In genomic region chr19:34220472-34221063, GRCh38 we compare ENCODE assay signal across 8 cellular contexts. TPM values are rescaled to one million over a fixed set of nuclear protein-coding genes. Genes with fewer than 3 reads are reported as not detected.
DNase-seq lines count a peak whose midpoint lies in the region; ATAC-seq and TF ChIP-seq lines count a peak whose summit lies in the region.

No MANE protein-coding gene starts in this region.

- H3K27me3 Mint-ChIP-seq in CD8-positive, alpha-beta memory T cell: no peaks in the 10 kb centered on the region

- no peaks in the 10 kb centered on the region for H3K9me3 Mint-ChIP-seq in CD8-positive, alpha-beta memory T cell

- H3K4me1 ChIP-seq in CD8-positive, alpha-beta memory T cell (ENCODE audit: insufficient read depth, low read length): peaks cover 25% of the 10 kb centered on the region
- H3K4me1 ChIP-seq in OCI-LY7 (ENCODE audit: insufficient read depth, low read length, poor library complexity, severe bottlenecking) (no peaks in the 10 kb centered on the region), osteoblast (ENCODE audit: insufficient read depth, low read length) (peaks cover 28% of the 10 kb centered on the region)

- intact Hi-C loops in OCI-LY7 (cut with micrococcal nuclease; ENCODE audit: unreplicated experiment): loop anchor here (1.0 to 10.0 kb wide), 2 partner anchors 45 to 96 kb away; no protein-coding TSS in a partner anchor

- H3K4me2 ChIP-seq in OCI-LY7 (ENCODE audit: low read length) (no peak overlapping the region), osteoblast (ENCODE audit: insufficient read depth, low read length) (no peak overlapping the region)

- H4K20me1 ChIP-seq in OCI-LY7 (ENCODE audit: insufficient read depth, low read length): no peaks in the 10 kb centered on the region
- peaks cover 46% of the 10 kb centered on the region for H4K20me1 ChIP-seq in osteoblast (ENCODE audit: insufficient read depth, low read length)

- peaks cover 11 to 72% (median 30%) of the 10 kb centered on the region in 3 donors for H3K36me3 Mint-ChIP-seq in CD8-positive, alpha-beta memory T cell

- H3K36me3 ChIP-seq in CD8-positive, alpha-beta memory T cell (ENCODE audit: insufficient read depth, low read length): peaks cover 44% of the 10 kb centered on the region
- H3K36me3 ChIP-seq in OCI-LY7 (ENCODE audit: insufficient read depth, low read length) (peaks cover 92% of the 10 kb centered on the region), osteoblast (ENCODE audit: insufficient read depth, low read length) (peaks cover 60% of the 10 kb centered on the region)

- DNase-seq in CD8-positive, alpha-beta memory T cell: peak; percentile 33 to 63 (median 43)
- peak; percentile 42 for DNase-seq in HuH-7.5 (ENCODE audit: low spot score)
- peak; percentile 73 for DNase-seq in OCI-LY7 (ENCODE audit: low spot score)
- peak; percentile 42 for DNase-seq in activated T-cell treated with anti-CD3 and anti-CD28 coated beads, Interleukin-2, amount 50 U/mL, for 1 hour
- DNase-seq in fibroblast of peridontal ligament (ENCODE audit: extremely low read depth): peak; percentile 76
- DNase-seq in osteoblast (ENCODE audit: insufficient read length, low spot score, missing footprints): no peak

- CTCF ChIA-PET in CD8-positive, alpha-beta memory T cell (lab: Charles Lee): interaction anchor here (0.7 to 1.1 kb wide), 2 partner anchors 36 to 182 kb away, joined by 3 read pairs; no protein-coding TSS in a partner anchor
- CTCF ChIA-PET in OCI-LY7 (lab: Charles Lee; ENCODE audit: unreplicated experiment): no interaction called here

- peaks cover 8% of the 10 kb centered on the region; the same call in 1 of the 2 replicates for H3K79me2 ChIP-seq in OCI-LY7 (ENCODE audit: insufficient read depth, low read depth, low read length)
- H3K79me2 ChIP-seq in osteoblast (ENCODE audit: insufficient read depth, low read length): peaks cover 34% of the 10 kb centered on the region

- no peak overlapping the region for H2AFZ ChIP-seq in OCI-LY7 (ENCODE audit: low read length)
- H2AFZ ChIP-seq in osteoblast (ENCODE audit: low read length): no peak overlapping the region

- no peak for ATAC-seq in GM21786 (IDR thresholded peaks at IDR 0.05; ENCODE audit: unreplicated experiment)
- no peak for ATAC-seq in HG02610 (IDR thresholded peaks at IDR 0.05; ENCODE audit: unreplicated experiment)

- POLR2A ChIA-PET in CD8-positive, alpha-beta memory T cell (lab: Charles Lee): no interaction called here
- POLR2A ChIA-PET in OCI-LY7 (lab: Charles Lee): no interaction called here

- no peak overlapping the region for H3K4me3 Mint-ChIP-seq in CD8-positive, alpha-beta memory T cell

- H3K4me1 Mint-ChIP-seq in CD8-positive, alpha-beta memory T cell: peaks cover 45 to 69% (median 69%) of the 10 kb centered on the region in 3 donors

- no peak overlapping the region for H3K27ac ChIP-seq in CD8-positive, alpha-beta memory T cell (ENCODE audit: low read depth, low read length)
- no peak overlapping the region for H3K27ac ChIP-seq in OCI-LY7 (ENCODE audit: low read depth, low read length, poor library complexity, severe bottlenecking)
- H3K27ac ChIP-seq in osteoblast (ENCODE audit: low read depth, low read length): no peak overlapping the region

- H3K9me2 ChIP-seq in OCI-LY7 (ENCODE audit: insufficient read depth, low read length): no peaks in the 10 kb centered on the region

- H3K9me3 ChIP-seq in CD8-positive, alpha-beta memory T cell (ENCODE audit: low read length): no peaks in the 10 kb centered on the region
- no peaks in the 10 kb centered on the region for H3K9me3 ChIP-seq in OCI-LY7 (ENCODE audit: low read length)
- H3K9me3 ChIP-seq in osteoblast (ENCODE audit: low read depth, low read length): no peaks in the 10 kb centered on the region

- no peaks in the 10 kb centered on the region for H3K27me3 ChIP-seq in CD8-positive, alpha-beta memory T cell (ENCODE audit: insufficient read depth, low read length, poor library complexity, severe bottlenecking)
- no peaks in the 10 kb centered on the region for H3K27me3 ChIP-seq in osteoblast (ENCODE audit: insufficient read depth, low read length)

- BruUV-seq in OCI-LY7 (replicated peaks; lab: Mats Ljungman, UMichigan): no TSS peak

- TF ChIP-seq CTCF in OCI-LY7 (conservative IDR thresholded peaks at IDR 0.05; ENCODE audit: low read length) (peak; percentile 97), osteoblast (IDR thresholded peaks at IDR 0.05; ENCODE audit: extremely low read depth, low read depth, low read length) (peak; percentile 85)

- peak overlapping the region in 5 of 8 donors; percentile 8 to 73 (median 60) for H3K27ac Mint-ChIP-seq in CD8-positive, alpha-beta memory T cell

- H3K4me3 ChIP-seq in CD8-positive, alpha-beta memory T cell (ENCODE audit: low read length): no peak overlapping the region
- H3K4me3 ChIP-seq in OCI-LY7 (ENCODE audit: low read depth, low read length, poor library complexity, severe bottlenecking) (no peak overlapping the region), osteoblast (ENCODE audit: insufficient read depth, low read length) (no peak overlapping the region)

RNA-seq across cellular contexts. Expression of gene GARRE1, which starts 33.8 kb away (rescaled TPM):
- total RNA-seq in CD8-positive, alpha-beta memory T cell: 10 to 100 TPM; 12.1 to 13.5 TPM
- 6.1 TPM for polyA plus RNA-seq in CD8-positive, alpha-beta memory T cell
- 11.1 and 15.4 TPM in 2 replicates for total RNA-seq in OCI-LY7 (2014; rRNA removed; shearing (Covaris generic))
- total RNA-seq in OCI-LY7 (2022): 18.8 and 19.8 TPM in 2 replicates
- 25.0 and 29.8 TPM in 2 replicates for total RNA-seq in osteoblast

RNA-seq across cellular contexts. Expression of gene LSM14A, which starts 48.3 kb away (rescaled TPM):
- 100 to 1,000 TPM; 111 to 129 TPM for total RNA-seq in CD8-positive, alpha-beta memory T cell
- polyA plus RNA-seq in CD8-positive, alpha-beta memory T cell: 167 TPM
- 151 and 182 TPM in 2 replicates for total RNA-seq in OCI-LY7 (2014; rRNA removed; shearing (Covaris generic))
- total RNA-seq in OCI-LY7 (2022) (189 and 234 TPM in 2 replicates), osteoblast (77.8 and 85.8 TPM in 2 replicates)
